ENCODE assay signal across 17 cellular contexts in the genomic region with DNA sequence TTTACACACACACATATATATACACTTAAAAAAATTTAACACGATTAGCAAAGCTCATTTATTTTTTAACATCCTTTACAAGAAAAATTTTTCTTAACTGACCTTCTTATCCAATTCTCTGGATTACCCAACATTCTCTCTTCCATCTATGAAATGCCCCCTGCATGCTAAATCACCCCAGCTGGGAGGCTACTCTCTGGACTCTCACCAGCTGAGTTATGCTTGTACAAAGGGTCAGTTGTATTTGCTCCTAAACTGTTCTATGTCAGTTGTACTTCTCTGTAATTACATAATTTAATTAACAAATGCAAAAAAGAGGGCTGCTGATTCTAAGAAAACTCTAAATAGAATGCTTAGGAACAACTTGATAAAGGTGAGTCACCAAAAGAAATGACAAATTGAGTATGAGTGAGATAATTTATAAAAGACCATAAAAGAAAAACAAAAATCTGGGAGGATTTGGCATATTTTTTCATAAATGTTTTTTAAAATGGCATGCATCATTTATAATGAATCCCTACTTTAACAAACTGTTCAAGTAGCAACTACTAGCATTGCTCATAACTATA.
DNase-seq lines count a peak whose midpoint lies in the region; ATAC-seq and TF ChIP-seq lines count a peak whose summit lies in the region.
"Had no signal": no experiment of that assay in that cellular context is flagged by ENCODE, and none has a peak within 500 bp of the region (broad histone marks: within the 10 kb centered on the region; RNA-seq: fewer than 3 reads in every experiment).

No MANE protein-coding gene starts in this region.

- POLR2A ChIA-PET in A673 (lab: Charles Lee; ENCODE audit: low non-redundant PET), result no interaction called here

- no peaks in the 10 kb centered on the region for H3K27me3 ChIP-seq in smooth muscle cell (ENCODE audit: low read depth)
- H3K27me3 ChIP-seq in BE2C, result no peaks in the 10 kb centered on the region
- no peaks in the 10 kb centered on the region for H3K27me3 ChIP-seq in A673 (replicated peaks; ENCODE audit: insufficient read depth, low read depth, low read length, poor library complexity)
- H3K27me3 ChIP-seq: heart right ventricle had no signal

- CTCF ChIA-PET in A673 (lab: Charles Lee), result no interaction called here

- H4K20me1 ChIP-seq in smooth muscle cell (ENCODE audit: low read depth), result no peaks in the 10 kb centered on the region

- H3K36me3 Mint-ChIP-seq in brain, result peaks cover 4% of the 10 kb centered on the region

- peaks cover 25% of the 10 kb centered on the region for H3K4me1 ChIP-seq in smooth muscle cell (ENCODE audit: low read depth)
- H3K4me1 ChIP-seq in BE2C, result no peaks in the 10 kb centered on the region
- H3K4me1 ChIP-seq in A673 (ENCODE audit: insufficient read depth, low read length, poor library complexity, severe bottlenecking), result peaks cover 16% of the 10 kb centered on the region

- intact Hi-C loops in A673 (cut with micrococcal nuclease; ENCODE audit: unreplicated experiment), result no loop called here

- no peak overlapping the region for H3K9ac ChIP-seq in smooth muscle cell (ENCODE audit: low read depth)

- no peak overlapping the region for H2AFZ ChIP-seq in smooth muscle cell (ENCODE audit: low read depth)

- DNase-seq in OCI-M1 (lab: John Stamatoyannopoulos, UW) (peak; percentile 40), inferior parietal cortex (ENCODE audit: extremely low spot score) (peak; percentile 83), smooth muscle cell (lab: John Stamatoyannopoulos, UW; ENCODE audit: unreplicated experiment) (no peak), BE2C (no peak), A673 (ENCODE audit: low spot score) (no peak)
- DNase-seq in activated CD8-positive, alpha-beta memory T cell treated with anti-CD3 and anti-CD28 coated beads for 24 hours, result no peak
- DNase-seq: activated CD8-positive, alpha-beta T cell treated with anti-CD3 and anti-CD28 coated beads, Interleukin-2, amount 10 ng/mL, durations not matched to agents 7 days and 5 days; DMS53; erythroblast; heart right ventricle; NCI-H1436 treated with DMSO at 0.1 percent for 48 hours; NCI-H446 treated with DMSO at 0.1 percent for 48 hours; stimulated activated CD4-positive, alpha-beta T cell treated with anti-CD3 and anti-CD28 coated beads, Interleukin-15, amount 100 ng/mL, for 24 hours had no signal

- WGBS in smooth muscle cell (ENCODE audit: low lambda C conversion rate), result 100% methylated on average over 1 of the region's 1 CpG

- peaks cover 48% of the 10 kb centered on the region for H3F3A ChIP-seq in smooth muscle cell (ENCODE audit: low read depth)

- H3K4me3 ChIP-seq in smooth muscle cell, result no peak overlapping the region
- no peak overlapping the region for H3K4me3 ChIP-seq in BE2C (ENCODE audit: low read depth, low read length)
- H3K4me3 ChIP-seq in A673 (ENCODE audit: low read depth, low read length, poor library complexity, severe bottlenecking), result no peak overlapping the region
- H3K4me3 ChIP-seq: heart right ventricle had no signal

- no peaks in the 10 kb centered on the region for H3K9me3 Mint-ChIP-seq in brain
- H3K9me3 Mint-ChIP-seq: activated T-helper 1 cell treated with anti-CD3 and anti-CD28 coated beads, Interleukin-12 subunit alpha, Interleukin-12 subunit beta, Interleukin-2, Interleukin-4 antibody, amounts not matched to agents 30 ng/mL and 10 ng/mL and 1 ng/mL, durations not matched to agents 14 hours and 24 hours and 36 hours had no signal

- H3K27ac ChIP-seq in smooth muscle cell (ENCODE audit: low read depth) (peak overlapping the region; percentile 72), A673 (ENCODE audit: low read depth, low read length, poor library complexity, severe bottlenecking) (no peak overlapping the region)
- H3K27ac ChIP-seq: C4-2B had no signal

- no peaks in the 10 kb centered on the region for H3K79me2 ChIP-seq in smooth muscle cell (ENCODE audit: low read depth)

- TF ChIP-seq CTCF in brain (conservative IDR thresholded peaks at IDR 0.05) (no peak), smooth muscle cell (IDR thresholded peaks at IDR 0.05; ENCODE audit: borderline replicate concordance, insufficient read depth, poor library complexity, severe bottlenecking) (no peak), BE2C (IDR thresholded peaks at IDR 0.05; ENCODE audit: low read depth, low read length) (no peak), A673 (conservative IDR thresholded peaks at IDR 0.05; ENCODE audit: low read depth, low read length) (no peak)

- H3K9me3 ChIP-seq in smooth muscle cell (replicated peaks; ENCODE audit: low read depth) (no peaks in the 10 kb centered on the region), BE2C (no peaks in the 10 kb centered on the region), A673 (ENCODE audit: low read depth, low read length, poor library complexity, severe bottlenecking) (no peaks in the 10 kb centered on the region)
- H3K9me3 ChIP-seq: heart right ventricle had no signal

- no peak overlapping the region for H3K4me2 ChIP-seq in smooth muscle cell

- H3K36me3 ChIP-seq in smooth muscle cell (ENCODE audit: low read depth) (no peaks in the 10 kb centered on the region), BE2C (no peaks in the 10 kb centered on the region), A673 (ENCODE audit: insufficient read depth, low read length, poor library complexity, severe bottlenecking) (no peaks in the 10 kb centered on the region)

- H3K27ac Mint-ChIP-seq in brain, result peak overlapping the region; percentile 21 to 83 (median 66)
- H3K27ac Mint-ChIP-seq: activated CD8-positive, alpha-beta T cell treated with anti-CD3 and anti-CD28 coated beads, Interleukin-2, amount 10 ng/mL, durations not matched to agents 7 days and 5 days; activated T-helper 1 cell treated with anti-CD3 and anti-CD28 coated beads, Interleukin-12 subunit alpha, Interleukin-12 subunit beta, Interleukin-2, Interleukin-4 antibody, amounts not matched to agents 30 ng/mL and 10 ng/mL and 1 ng/mL, durations not matched to agents 14 hours and 24 hours and 36 hours had no signal

- H3K4me1 Mint-ChIP-seq in brain, result peaks cover 59% of the 10 kb centered on the region

- no peak for ATAC-seq in HG03175 (IDR thresholded peaks at IDR 0.05; ENCODE audit: unreplicated experiment)
- ATAC-seq: activated CD8-positive, alpha-beta T cell treated with anti-CD3 and anti-CD28 coated beads, Interleukin-2, amount 10 ng/mL, durations not matched to agents 7 days and 5 days had no signal

- no TSS peak for BruUV-seq in A673 (replicated peaks; lab: Mats Ljungman, UMichigan)

- no peaks in the 10 kb centered on the region for H3K27me3 Mint-ChIP-seq in brain

- peak overlapping the region in 1 of 5 experiments; percentile 10 for H3K4me3 Mint-ChIP-seq in brain
- H3K4me3 Mint-ChIP-seq: activated CD8-positive, alpha-beta T cell treated with anti-CD3 and anti-CD28 coated beads, Interleukin-2, amount 10 ng/mL, durations not matched to agents 7 days and 5 days; activated T-helper 1 cell treated with anti-CD3 and anti-CD28 coated beads, Interleukin-12 subunit alpha, Interleukin-12 subunit beta, Interleukin-2, Interleukin-4 antibody, amounts not matched to agents 30 ng/mL and 10 ng/mL and 1 ng/mL, durations not matched to agents 14 hours and 24 hours and 36 hours had no signal

Comparison
In these comparisons a context has a peak if more than half of its experiments do, and no peak if none do; other contexts are left out.
1. DNase-seq: peak in OCI-M1 (single experiment) and inferior parietal cortex (single experiment); none in smooth muscle cell (single experiment), activated CD8-positive, alpha-beta memory T cell treated with anti-CD3 and anti-CD28 coated beads for 24 hours (single experiment), BE2C (single experiment) and A673 (single experiment).